Comparison of ENCODE assay signal across 11 cellular contexts in genomic region chr4:165700855-165701254, GRCh38.
A peak's percentile ranks its signal among the peaks of the same experiment; 100 is the strongest.
DNase-seq lines count a peak whose midpoint lies in the region; ATAC-seq and TF ChIP-seq lines count a peak whose summit lies in the region.
"Had no signal": no experiment of that assay in that cellular context is flagged by ENCODE, and none has a peak within 500 bp of the region (broad histone marks: within the 10 kb centered on the region; RNA-seq: fewer than 3 reads in every experiment).

No MANE protein-coding gene starts in this region.

- no peaks in the 10 kb centered on the region for H3K27me3 ChIP-seq in hepatocyte
- H3K27me3 ChIP-seq in dorsolateral prefrontal cortex, result no peaks in the 10 kb centered on the region
- H3K27me3 ChIP-seq: sigmoid colon had no signal

- H3K9me3 ChIP-seq in hepatocyte (ENCODE audit: low read depth), result no peaks in the 10 kb centered on the region
- H3K9me3 ChIP-seq: sigmoid colon had no signal

- intact Hi-C loops in dorsolateral prefrontal cortex (cut with DNase I), result no loop called here

- no peaks in the 10 kb centered on the region for H3K4me1 ChIP-seq in hepatocyte (ENCODE audit: insufficient read depth)
- H3K4me1 ChIP-seq: sigmoid colon had no signal

- H2AFZ ChIP-seq in hepatocyte, result no peak overlapping the region

- no peaks in the 10 kb centered on the region for H3K36me3 ChIP-seq in hepatocyte (replicated peaks; ENCODE audit: insufficient read depth, low read depth)
- H3K36me3 ChIP-seq: sigmoid colon had no signal

- ATAC-seq in GM19463 (IDR thresholded peaks at IDR 0.05; ENCODE audit: unreplicated experiment), result peak; percentile 48
- ATAC-seq in GM21717 (IDR thresholded peaks at IDR 0.05; ENCODE audit: unreplicated experiment), result no peak
- ATAC-seq in GM21825 (IDR thresholded peaks at IDR 0.05; ENCODE audit: unreplicated experiment), result no peak

- peak; percentile 9 for TF ChIP-seq CTCF in hepatocyte (IDR thresholded peaks at IDR 0.05; ENCODE audit: poor library complexity)
- TF ChIP-seq CTCF in dorsolateral prefrontal cortex (IDR thresholded peaks at IDR 0.05 in 54 of 56, conservative IDR thresholded peaks at IDR 0.05 in 2 of 56; ENCODE audit: low read depth in 1 of 56, partially characterized antibody in 56 of 56), result no peak

- H3K4me2 ChIP-seq in hepatocyte, result no peak overlapping the region

- H4K20me1 ChIP-seq in hepatocyte (ENCODE audit: insufficient read depth, poor library complexity, severe bottlenecking), result no peaks in the 10 kb centered on the region

- H3K4me3 ChIP-seq in hepatocyte (no peak overlapping the region), dorsolateral prefrontal cortex (no peak overlapping the region)
- H3K4me3 ChIP-seq: sigmoid colon had no signal

- no peaks in the 10 kb centered on the region for H3K79me2 ChIP-seq in hepatocyte

- DNase-seq in Daoy (ENCODE audit: low read depth) (peak; percentile 3), NCI-H69 (lab: John Stamatoyannopoulos, UW) (peak; percentile 42), hepatocyte (ENCODE audit: low spot score) (no peak), NCI-H128 (lab: John Stamatoyannopoulos, UW; ENCODE audit: unreplicated experiment) (no peak), dorsolateral prefrontal cortex (no peak)
- DNase-seq: activated naive CD4-positive, alpha-beta T cell treated with anti-CD3 and anti-CD28 coated beads, Interleukin-2, amount 50 U/mL, for 16 hours; effector memory CD4-positive, alpha-beta T cell; sigmoid colon had no signal

- H3K9me2 ChIP-seq in hepatocyte (replicated peaks; ENCODE audit: insufficient read depth), result no peaks in the 10 kb centered on the region

- H3K27ac ChIP-seq in hepatocyte, result no peak overlapping the region
- H3K27ac ChIP-seq in dorsolateral prefrontal cortex, result no peak overlapping the region
- H3K27ac ChIP-seq: sigmoid colon had no signal

Comparison
In these comparisons a context has a peak if more than half of its experiments do, and no peak if none do; other contexts are left out.
1. DNase-seq: peak in Daoy (single experiment) and NCI-H69 (single experiment); none in hepatocyte (single experiment), NCI-H128 (single experiment) and dorsolateral prefrontal cortex (0 of 10).